12 cellular contexts compared by ENCODE assay signal in genomic region chr11:96162816-96163499, GRCh38.
DNase-seq lines count a peak whose midpoint lies in the region; ATAC-seq and TF ChIP-seq lines count a peak whose summit lies in the region.
"Had no signal": no experiment of that assay in that cellular context is flagged by ENCODE, and none has a peak within 500 bp of the region (broad histone marks: within the 10 kb centered on the region; RNA-seq: fewer than 3 reads in every experiment).

No MANE protein-coding gene starts in this region.

- H3K4me3 Mint-ChIP-seq in natural killer cell = no peak overlapping the region
- H3K4me3 Mint-ChIP-seq: stimulated activated naive CD8-positive, alpha-beta T cell treated with anti-CD3 and anti-CD28 coated beads, Interleukin-15, Interleukin-2, amounts not matched to agents 100 ng/mL and 50 ng/mL, for 24 hours had no signal

- H3K27me3 Mint-ChIP-seq in natural killer cell (ENCODE audit: low read depth in 2 of 2) = no peaks in the 10 kb centered on the region
- H3K27me3 Mint-ChIP-seq: stimulated activated naive CD8-positive, alpha-beta T cell treated with anti-CD3 and anti-CD28 coated beads, Interleukin-15, Interleukin-2, amounts not matched to agents 100 ng/mL and 50 ng/mL, for 24 hours had no signal

- H3K79me2 ChIP-seq in ACC112 (ENCODE audit: control insufficient read depth, insufficient read depth, low read length, unreplicated experiment) = peaks cover 66% of the 10 kb centered on the region

- H3K4me3 ChIP-seq in ACC112 (ENCODE audit: low read depth, low read length) = peak overlapping the region; percentile 22
- H3K4me3 ChIP-seq: BLaER1 treated with 17β-estradiol and CSF1 and Interleukin-3, amounts not matched to agents 10 nM and 100 nM had no signal

- H3K36me3 ChIP-seq in ACC112 (ENCODE audit: insufficient read depth, low read length) = no peaks in the 10 kb centered on the region

- no peaks in the 10 kb centered on the region for H3K27me3 ChIP-seq in ACC112 (ENCODE audit: insufficient read depth, low read length)
- H3K27me3 ChIP-seq: BLaER1 treated with 17β-estradiol and CSF1 and Interleukin-3, amounts not matched to agents 10 nM and 100 nM had no signal

- no peak for ATAC-seq in natural killer cell

- no peak overlapping the region for H3K27ac Mint-ChIP-seq in natural killer cell
- H3K27ac Mint-ChIP-seq: stimulated activated naive CD8-positive, alpha-beta T cell treated with anti-CD3 and anti-CD28 coated beads, Interleukin-15, Interleukin-2, amounts not matched to agents 100 ng/mL and 50 ng/mL, for 24 hours had no signal

- no peak for TF ChIP-seq CTCF in natural killer cell (IDR thresholded peaks at IDR 0.05)

- no peaks in the 10 kb centered on the region for H3K36me3 Mint-ChIP-seq in natural killer cell

- H3K9me3 Mint-ChIP-seq in natural killer cell = no peaks in the 10 kb centered on the region
- H3K9me3 Mint-ChIP-seq: stimulated activated naive CD8-positive, alpha-beta T cell treated with anti-CD3 and anti-CD28 coated beads, Interleukin-15, Interleukin-2, amounts not matched to agents 100 ng/mL and 50 ng/mL, for 24 hours had no signal

- H3K4me1 Mint-ChIP-seq in natural killer cell = peaks cover 9 to 10% of the 10 kb centered on the region in 2 donors

- peaks cover 69% of the 10 kb centered on the region for H3K4me1 ChIP-seq in ACC112 (ENCODE audit: control insufficient read depth, insufficient read depth, low read length, unreplicated experiment)

- peak overlapping the region; percentile 95 for H3K27ac ChIP-seq in ACC112 (ENCODE audit: low read depth, low read length)
- H3K27ac ChIP-seq: BLaER1 treated with 17β-estradiol and CSF1 and Interleukin-3, amounts not matched to agents 10 nM and 100 nM had no signal

- peak overlapping the region; percentile 40 for H2AFZ ChIP-seq in ACC112 (ENCODE audit: low read length, unreplicated experiment)

- intact Hi-C loops in natural killer cell (cut with micrococcal nuclease) = no loop called here

- DNase-seq in NCI-H446 treated with DMSO at 0.1 percent for 48 hours (lab: John Stamatoyannopoulos, UW) = peak; percentile 90
- peak; percentile 92 to 94 for DNase-seq in dermis microvascular lymphatic vessel endothelial cell (ENCODE audit: low read depth in 2 of 2)
- peak; percentile 11 for DNase-seq in middle frontal gyrus (ENCODE audit: extremely low spot score, low spot score)
- DNase-seq in DMS79 (lab: John Stamatoyannopoulos, UW) = no peak
- DNase-seq in AML-193 (lab: John Stamatoyannopoulos, UW) = no peak
- no peak for DNase-seq in natural killer cell
- DNase-seq in COLO829 (ENCODE audit: low spot score) = no peak
- DNase-seq: effector CD8-positive, alpha-beta T cell; occipital lobe had no signal

Comparison
In these comparisons a context has a peak if more than half of its experiments do, and no peak if none do; other contexts are left out.
1. DNase-seq: peak in NCI-H446 treated with DMSO at 0.1 percent for 48 hours (single experiment), dermis microvascular lymphatic vessel endothelial cell (2 of 2) and middle frontal gyrus (single experiment); none in DMS79 (single experiment), AML-193 (0 of 2), natural killer cell (single experiment) and COLO829 (single experiment).